In the genomic region with DNA sequence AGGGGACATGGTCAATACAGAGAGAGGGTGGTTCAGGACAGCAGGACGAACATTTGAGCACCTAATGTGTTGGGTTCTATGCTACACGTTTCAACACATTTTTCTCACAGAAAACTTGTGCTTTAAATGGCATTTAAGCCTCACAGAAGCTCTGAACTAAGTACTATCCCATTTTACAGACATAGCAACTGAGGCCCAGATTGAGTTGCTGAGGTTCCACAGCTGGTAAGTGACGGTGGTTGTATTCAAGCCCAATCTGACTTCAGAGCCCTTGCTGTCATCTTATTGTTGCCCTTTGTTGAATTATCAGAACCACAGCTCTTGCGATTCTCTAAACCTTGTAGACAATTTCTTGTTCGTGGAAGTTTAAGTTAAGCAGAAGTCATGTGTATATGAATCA, we compare ENCODE assay signal across 8 cellular contexts.
"Had no signal": no experiment of that assay in that cellular context is flagged by ENCODE, and none has a peak within 500 bp of the region (broad histone marks: within the 10 kb centered on the region; RNA-seq: fewer than 3 reads in every experiment).

No MANE protein-coding gene starts in this region.

- H3K4me3 ChIP-seq: GM23338 had no signal

- H3K4me3 Mint-ChIP-seq: GM23338, H9 had no signal

- DNase-seq: H9, HCEC 1CT, KG1 had no signal

- H3K4me2 ChIP-seq: GM23338 had no signal

- H3K4me1 Mint-ChIP-seq: H9 had no signal

- H2AFZ ChIP-seq: GM23338 had no signal

- ATAC-seq: GM23338 had no signal

- FAIRE-seq: H1, H54, HTR-8/SVneo had no signal

- H3K27me3 Mint-ChIP-seq: IgD-negative memory B cell had no signal

- H3K27ac Mint-ChIP-seq: GM23338, IgD-negative memory B cell had no signal
